Comparison of ENCODE assay signal across 8 cellular contexts in the genomic region with DNA sequence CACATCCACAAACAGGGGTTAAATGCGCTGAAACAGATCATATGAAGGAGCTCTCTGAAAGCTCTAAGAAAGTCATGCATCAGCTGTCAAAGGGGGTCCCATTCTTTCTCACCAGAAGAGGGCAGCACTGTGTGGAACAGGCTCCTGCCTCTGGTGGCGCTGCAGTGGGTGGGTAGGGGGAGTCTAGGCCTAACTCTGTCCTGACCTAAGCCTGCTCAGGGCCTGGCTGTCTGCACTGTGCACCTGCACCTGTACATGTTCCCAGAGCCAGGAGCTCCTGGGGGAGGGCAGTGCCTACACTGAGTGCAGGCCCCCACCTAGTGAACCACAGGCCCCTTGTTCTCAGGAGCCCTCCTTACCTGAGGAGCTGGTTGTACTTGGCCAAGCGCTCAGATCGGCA. TPM values are rescaled to one million over a fixed set of nuclear protein-coding genes. Genes with fewer than 3 reads are reported as not detected.
DNase-seq lines count a peak whose midpoint lies in the region; ATAC-seq and TF ChIP-seq lines count a peak whose summit lies in the region.

No MANE protein-coding gene starts in this region.

- H3K27ac Mint-ChIP-seq in activated CD8-positive, alpha-beta memory T cell treated with anti-CD3 and anti-CD28 coated beads, Interleukin-2, amount 10 ng/mL, durations not matched to agents 7 days and 5 days, result peak overlapping the region; percentile 47
- H3K27ac Mint-ChIP-seq in type B pancreatic cell, result no peak overlapping the region

- CTCF ChIA-PET in HEK293T (lab: Yijun Ruan, JAX), result interaction anchor here (0.6 to 3.2 kb wide), 8 partner anchors 13 to 942 kb away, joined by 4 to 15 read pairs (median 4); no protein-coding TSS in a partner anchor
- CTCF ChIA-PET in activated CD8-positive, alpha-beta memory T cell treated with anti-CD3 and anti-CD28 coated beads, Interleukin-2, amount 10 ng/mL, durations not matched to agents 7 days and 5 days (lab: Charles Lee), result interaction anchor here (0.6 to 8.0 kb wide), 14 partner anchors 11 to 371 kb away, joined by 3 to 86 read pairs (median 4); partner anchors contain the start of gene ENO1

- ATAC-seq in activated CD8-positive, alpha-beta memory T cell treated with anti-CD3 and anti-CD28 coated beads, Interleukin-2, amount 10 ng/mL, durations not matched to agents 7 days and 5 days, result peak; percentile 10

- no peak overlapping the region for H3K4me3 Mint-ChIP-seq in activated CD8-positive, alpha-beta memory T cell treated with anti-CD3 and anti-CD28 coated beads, Interleukin-2, amount 10 ng/mL, durations not matched to agents 7 days and 5 days
- H3K4me3 Mint-ChIP-seq in type B pancreatic cell, result no peak overlapping the region

- peaks cover 89% of the 10 kb centered on the region for H3K36me3 Mint-ChIP-seq in activated CD8-positive, alpha-beta memory T cell treated with anti-CD3 and anti-CD28 coated beads, Interleukin-2, amount 10 ng/mL, durations not matched to agents 7 days and 5 days
- peaks cover 27% of the 10 kb centered on the region for H3K36me3 Mint-ChIP-seq in type B pancreatic cell

- H3K4me1 Mint-ChIP-seq in activated CD8-positive, alpha-beta memory T cell treated with anti-CD3 and anti-CD28 coated beads, Interleukin-2, amount 10 ng/mL, durations not matched to agents 7 days and 5 days, result peaks cover 86% of the 10 kb centered on the region
- H3K4me1 Mint-ChIP-seq in type B pancreatic cell (ENCODE audit: unreplicated experiment), result peaks cover 19% of the 10 kb centered on the region

- peak; percentile 45 for DNase-seq in COLO668 (lab: John Stamatoyannopoulos, UW; ENCODE audit: unreplicated experiment)
- DNase-seq in HEK293T (ENCODE audit: extremely low spot score), result peak; percentile 60
- peak; percentile 62 for DNase-seq in activated CD8-positive, alpha-beta memory T cell treated with anti-CD3 and anti-CD28 coated beads, Interleukin-2, amount 10 ng/mL, durations not matched to agents 7 days and 5 days
- DNase-seq in foreskin fibroblast, result peak in 1 of 2 donors; percentile 29
- DNase-seq in type B pancreatic cell (ENCODE audit: extremely low spot score, unreplicated experiment), result no peak
- DNase-seq in central memory CD4-positive, alpha-beta T cell, result no peak
- no peak for DNase-seq in HPDE6-E6E7 (ENCODE audit: extremely low spot score)
- no peak for DNase-seq in NOMO-1 treated with dmso at 0.1 percent for 144 hours (lab: John Stamatoyannopoulos, UW; ENCODE audit: unreplicated experiment)

- no peaks in the 10 kb centered on the region for H3K27me3 Mint-ChIP-seq in activated CD8-positive, alpha-beta memory T cell treated with anti-CD3 and anti-CD28 coated beads, Interleukin-2, amount 10 ng/mL, durations not matched to agents 7 days and 5 days
- no peaks in the 10 kb centered on the region for H3K27me3 Mint-ChIP-seq in type B pancreatic cell

- H3K9me3 Mint-ChIP-seq in activated CD8-positive, alpha-beta memory T cell treated with anti-CD3 and anti-CD28 coated beads, Interleukin-2, amount 10 ng/mL, durations not matched to agents 7 days and 5 days (ENCODE audit: low read depth), result no peaks in the 10 kb centered on the region
- H3K9me3 Mint-ChIP-seq in type B pancreatic cell, result no peaks in the 10 kb centered on the region

- TF ChIP-seq CTCF in foreskin fibroblast (IDR thresholded peaks at IDR 0.05; ENCODE audit: low read depth, low read length) (peak; percentile 52), type B pancreatic cell (conservative IDR thresholded peaks at IDR 0.05) (peak; percentile 77)

- no peak overlapping the region for H3K4me3 ChIP-seq in foreskin fibroblast (ENCODE audit: low read depth in 1 of 2, low read length in 2 of 2)

- POLR2A ChIA-PET in HEK293T (lab: Yijun Ruan, JAX), result interaction anchor here (0.8 to 6.4 kb wide), 5 partner anchors 9 to 143 kb away, joined by 3 to 36 read pairs (median 3); partner anchors contain the start of gene ENO1

TF ChIP-seq in HEK293T, 16 proteins besides CTCF, POLR2A, EP300 and RAD21:
- TF ChIP-seq, protein P1, sequence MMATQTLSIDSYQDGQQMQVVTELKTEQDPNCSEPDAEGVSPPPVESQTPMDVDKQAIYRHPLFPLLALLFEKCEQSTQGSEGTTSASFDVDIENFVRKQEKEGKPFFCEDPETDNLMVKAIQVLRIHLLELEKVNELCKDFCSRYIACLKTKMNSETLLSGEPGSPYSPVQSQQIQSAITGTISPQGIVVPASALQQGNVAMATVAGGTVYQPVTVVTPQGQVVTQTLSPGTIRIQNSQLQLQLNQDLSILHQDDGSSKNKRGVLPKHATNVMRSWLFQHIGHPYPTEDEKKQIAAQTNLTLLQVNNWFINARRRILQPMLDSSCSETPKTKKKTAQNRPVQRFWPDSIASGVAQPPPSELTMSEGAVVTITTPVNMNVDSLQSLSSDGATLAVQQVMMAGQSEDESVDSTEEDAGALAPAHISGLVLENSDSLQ (IDR thresholded peaks at IDR 0.05), result 0 out of 2 replicates have a peak, but pooled peaks have one; percentile 28
- TF ChIP-seq ZNF384 (IDR thresholded peaks at IDR 0.05), result no peak

RNA-seq across cellular contexts. Expression of gene ENO1, which starts 16.0 kb away (rescaled TPM):
- total RNA-seq in activated CD8-positive, alpha-beta memory T cell treated with anti-CD3 and anti-CD28 coated beads, Interleukin-2, amount 10 ng/mL, durations not matched to agents 7 days and 5 days, result 1,000 to 10,000 TPM; 2,070 to 2,300 TPM
- 599 and 828 TPM in 2 replicates for total RNA-seq in type B pancreatic cell (ENCODE audit: low replicate concordance)

RNA-seq across cellular contexts. Expression of gene RERE, which starts 45.1 kb away (rescaled TPM):
- total RNA-seq in activated CD8-positive, alpha-beta memory T cell treated with anti-CD3 and anti-CD28 coated beads, Interleukin-2, amount 10 ng/mL, durations not matched to agents 7 days and 5 days, result 10 to 100 TPM; 38.3 TPM
- total RNA-seq in type B pancreatic cell (ENCODE audit: low replicate concordance), result 100 and 141 TPM in 2 replicates

Comparison
In these comparisons a context has a peak if more than half of its experiments do, and no peak if none do; other contexts are left out.
1. DNase-seq: peak in COLO668 (single experiment), HEK293T (single experiment) and activated CD8-positive, alpha-beta memory T cell treated with anti-CD3 and anti-CD28 coated beads, Interleukin-2, amount 10 ng/mL, durations not matched to agents 7 days and 5 days (single experiment); none in type B pancreatic cell (single experiment), central memory CD4-positive, alpha-beta T cell (single experiment), HPDE6-E6E7 (single experiment) and NOMO-1 treated with dmso at 0.1 percent for 144 hours (single experiment).